ENCODE assay signal across 23 cellular contexts in genomic region chr17:69516225-69516624, GRCh38.
A peak's percentile ranks its signal among the peaks of the same experiment; 100 is the strongest.
DNase-seq lines count a peak whose midpoint lies in the region; ATAC-seq and TF ChIP-seq lines count a peak whose summit lies in the region.
"Had no signal": no experiment of that assay in that cellular context is flagged by ENCODE, and none has a peak within 500 bp of the region (broad histone marks: within the 10 kb centered on the region; RNA-seq: fewer than 3 reads in every experiment).

No MANE protein-coding gene starts in this region.

- TF ChIP-seq CTCF in OCI-LY3 (IDR thresholded peaks at IDR 0.05; ENCODE audit: low read depth, low read length) = no peak

- H3K27me3 ChIP-seq in OCI-LY3 (ENCODE audit: low read depth, low read length) = no peaks in the 10 kb centered on the region
- H3K27me3 ChIP-seq: Peyer's patch, SJCRH30 had no signal

- H3K4me1 ChIP-seq in OCI-LY3 (ENCODE audit: low read length) = peaks cover 19% of the 10 kb centered on the region
- H3K4me1 ChIP-seq: Peyer's patch, SJCRH30 had no signal

- peak; percentile 38 for DNase-seq in NCI-H82 (lab: John Stamatoyannopoulos, UW)
- DNase-seq in NCI-H82 treated with DMSO at 0.1 percent for 48 hours (lab: John Stamatoyannopoulos, UW; ENCODE audit: unreplicated experiment) = no peak
- DNase-seq in activated T-cell treated with anti-CD3 and anti-CD28 coated beads for 4 hours = no peak
- DNase-seq: ACHN; Calu3; CD8-positive, alpha-beta memory T cell; DMS153; NCI-H1105 treated with DMSO at 0.1 percent for 48 hours; NCI-H1694; NCI-H2081; NCI-H2171; NCI-H345; Peyer's patch; SJCRH30; T1000 had no signal

- no peak overlapping the region for H3K27ac ChIP-seq in OCI-LY3 (ENCODE audit: low read length)
- H3K27ac ChIP-seq: 22Rv1, C4-2B, Peyer's patch, SJCRH30 had no signal

- H3K4me3 ChIP-seq in OCI-LY3 (ENCODE audit: low read length) = peak overlapping the region; percentile 7; the same call in 1 of the 2 replicates
- H3K4me3 ChIP-seq: K562, Peyer's patch, SJCRH30 had no signal

- H3K79me2 ChIP-seq in OCI-LY3 (ENCODE audit: low read length) = no peaks in the 10 kb centered on the region

- peaks cover 40% of the 10 kb centered on the region for H3K36me3 ChIP-seq in OCI-LY3 (replicated peaks; ENCODE audit: low read depth, low read length)
- H3K36me3 ChIP-seq: SJCRH30 had no signal

- H2AFZ ChIP-seq in OCI-LY3 (ENCODE audit: low read depth, low read length) = no peak overlapping the region

- H3K4me2 ChIP-seq in OCI-LY3 (ENCODE audit: low read length) = peak overlapping the region; percentile 50

- ATAC-seq in HG03064 (IDR thresholded peaks at IDR 0.05; ENCODE audit: low read depth, unreplicated experiment) = peak; percentile 6
- ATAC-seq in HG03520 (IDR thresholded peaks at IDR 0.05; ENCODE audit: unreplicated experiment) = no peak
- no peak for ATAC-seq in HG03442 (IDR thresholded peaks at IDR 0.05; ENCODE audit: unreplicated experiment)
- ATAC-seq in HG03342 (IDR thresholded peaks at IDR 0.05; ENCODE audit: unreplicated experiment) = no peak
- ATAC-seq: K562 had no signal

- H3K9ac ChIP-seq in OCI-LY3 (ENCODE audit: low read length) = no peak overlapping the region

- H3K9me3 ChIP-seq in OCI-LY3 (ENCODE audit: insufficient read depth, low read length) = no peaks in the 10 kb centered on the region
- H3K9me3 ChIP-seq: Peyer's patch, SJCRH30 had no signal

- no peaks in the 10 kb centered on the region for H4K20me1 ChIP-seq in OCI-LY3 (ENCODE audit: insufficient read depth, low read length)
